19 cellular contexts compared by ENCODE assay signal in genomic region chr13:73932091-73932490, GRCh38.
DNase-seq lines count a peak whose midpoint lies in the region; ATAC-seq, FAIRE-seq and TF ChIP-seq lines count a peak whose summit lies in the region.
"Had no signal": no experiment of that assay in that cellular context is flagged by ENCODE, and none has a peak within 500 bp of the region (broad histone marks: within the 10 kb centered on the region; RNA-seq: fewer than 3 reads in every experiment).

No MANE protein-coding gene starts in this region.

- H3K4me1 Mint-ChIP-seq in activated T-helper 2 cell treated with anti-CD3 and anti-CD28 coated beads, Interferon-gamma antibody, Interleukin-2, Interleukin-4, amounts not matched to agents 10 μg/mL and 5 μg/mL and 100 μg/mL, durations not matched to agents 14 hours and 24 hours and 36 hours (ENCODE audit: low read depth): peaks cover 37% of the 10 kb centered on the region

- ATAC-seq in GM18498 (IDR thresholded peaks at IDR 0.05; ENCODE audit: unreplicated experiment) (peak; percentile 56), GM19324 (IDR thresholded peaks at IDR 0.05; ENCODE audit: low FRiP score, unreplicated experiment) (no peak), HG03442 (IDR thresholded peaks at IDR 0.05; ENCODE audit: unreplicated experiment) (no peak)
- ATAC-seq: left lobe of liver had no signal

- H3K36me3 ChIP-seq in keratinocyte (ENCODE audit: control insufficient read depth in 2 of 2, extremely low read depth in 1 of 2, insufficient read depth in 2 of 2, low read length in 2 of 2) (no peaks in the 10 kb centered on the region), mammary epithelial cell (ENCODE audit: insufficient read depth, low read length) (no peaks in the 10 kb centered on the region)
- H3K36me3 ChIP-seq: tibial nerve had no signal

- H2AFZ ChIP-seq in keratinocyte (ENCODE audit: control insufficient read depth, low read length) (no peak overlapping the region), mammary epithelial cell (ENCODE audit: low read depth, low read length) (no peak overlapping the region)

- intact Hi-C loops in activated T-helper 2 cell treated with anti-CD3 and anti-CD28 coated beads, Interferon-gamma antibody, Interleukin-2, Interleukin-4, amounts not matched to agents 10 μg/mL and 5 μg/mL and 100 μg/mL, durations not matched to agents 14 hours and 24 hours and 36 hours (cut with micrococcal nuclease): loop anchor here (1.0 kb wide), 2 partner anchors 8 to 11 kb away; no protein-coding TSS in a partner anchor
- intact Hi-C loops in mammary epithelial cell (cut with micrococcal nuclease): no loop called here

- H3K9ac ChIP-seq in keratinocyte (ENCODE audit: control insufficient read depth, extremely low read depth, insufficient read depth, low read length) (no peak overlapping the region), mammary epithelial cell (ENCODE audit: insufficient read depth, low read length) (no peak overlapping the region)

- no peaks in the 10 kb centered on the region for H3K9me1 ChIP-seq in keratinocyte (ENCODE audit: control insufficient read depth, extremely low read depth, insufficient read depth, low read length)

- 93% methylated on average over 2 of the region's 2 CpGs for WGBS in mammary epithelial cell (ENCODE audit: low coverage, missing lambda C conversion rate)

- no peaks in the 10 kb centered on the region for H3K27me3 ChIP-seq in keratinocyte (ENCODE audit: control insufficient read depth, extremely low read depth, insufficient read depth, low read length)
- no peaks in the 10 kb centered on the region for H3K27me3 ChIP-seq in mammary epithelial cell (ENCODE audit: insufficient read depth, low read length)
- H3K27me3 ChIP-seq: tibial nerve had no signal

- CTCF ChIA-PET in mammary epithelial cell (lab: Charles Lee; ENCODE audit: low non-redundant PET): no interaction called here

- H3K9me3 ChIP-seq in keratinocyte (ENCODE audit: control insufficient read depth, low read depth, low read length) (no peaks in the 10 kb centered on the region), mammary epithelial cell (replicated peaks; ENCODE audit: insufficient read depth, low read length) (no peaks in the 10 kb centered on the region)
- H3K9me3 ChIP-seq: tibial nerve had no signal

- peak; percentile 36 for FAIRE-seq in keratinocyte (lab: Jason Lieb, UNC)
- FAIRE-seq: RCC 7860, small intestine had no signal

- dilution Hi-C loops in keratinocyte (cut with MboI; ENCODE audit: extremely low pct_ligation_motif_present, low sequenced_read_pairs): no loop called here
- dilution Hi-C loops in mammary epithelial cell (cut with HindIII; ENCODE audit: low sequenced_read_pairs): no loop called here

- H3K4me1 ChIP-seq in keratinocyte (ENCODE audit: control insufficient read depth, extremely low read depth, insufficient read depth, low read length) (peaks cover 10% of the 10 kb centered on the region), mammary epithelial cell (ENCODE audit: insufficient read depth, low read length) (peaks cover 9% of the 10 kb centered on the region)
- H3K4me1 ChIP-seq: tibial nerve had no signal

- DNase-seq in ELR (ENCODE audit: low read depth) (peak; percentile 36), keratinocyte (ENCODE audit: low read depth, low spot score) (no peak), mammary epithelial cell (no peak)
- DNase-seq in activated T-helper 2 cell treated with anti-CD3 and anti-CD28 coated beads, Interferon-gamma antibody, Interleukin-2, Interleukin-4, amounts not matched to agents 10 μg/mL and 5 μg/mL and 100 μg/mL, durations not matched to agents 14 hours and 24 hours and 36 hours (ENCODE audit: low spot score): no peak
- DNase-seq: activated gamma-delta T cell treated with Interleukin-2 at 50 U/mL for 16 hours; AML-193; DMS53; HCEC 1CT; midbrain; NCI-H1105; NCI-H2029 treated with DMSO at 0.1 percent for 48 hours; small intestine; stimulated activated naive CD4-positive, alpha-beta T cell treated with Interleukin-2 at 50 U/mL for 16 hours had no signal

- peaks cover 10% of the 10 kb centered on the region for H3K36me3 Mint-ChIP-seq in activated T-helper 2 cell treated with anti-CD3 and anti-CD28 coated beads, Interferon-gamma antibody, Interleukin-2, Interleukin-4, amounts not matched to agents 10 μg/mL and 5 μg/mL and 100 μg/mL, durations not matched to agents 14 hours and 24 hours and 36 hours (ENCODE audit: low read depth)

- no peak overlapping the region for H3K4me2 ChIP-seq in keratinocyte (ENCODE audit: control insufficient read depth, extremely low read depth, insufficient read depth, low read depth, low read length)
- no peak overlapping the region for H3K4me2 ChIP-seq in mammary epithelial cell (ENCODE audit: insufficient read depth, low read depth, low read length)

- H3K4me3 Mint-ChIP-seq in activated T-helper 2 cell treated with anti-CD3 and anti-CD28 coated beads, Interferon-gamma antibody, Interleukin-2, Interleukin-4, amounts not matched to agents 10 μg/mL and 5 μg/mL and 100 μg/mL, durations not matched to agents 14 hours and 24 hours and 36 hours (ENCODE audit: low read depth): no peak overlapping the region

- H4K20me1 ChIP-seq in keratinocyte (ENCODE audit: control insufficient read depth, extremely low read depth, insufficient read depth, low read length) (no peaks in the 10 kb centered on the region), mammary epithelial cell (ENCODE audit: insufficient read depth, low read length) (no peaks in the 10 kb centered on the region)

- TF ChIP-seq CTCF in keratinocyte (optimal IDR thresholded peaks at IDR 0.05 in 1 of 3, IDR thresholded peaks at IDR 0.05 in 1 of 3, conservative IDR thresholded peaks at IDR 0.05 in 1 of 3; ENCODE audit: extremely low read depth in 1 of 3, insufficient read depth in 2 of 3, low read length in 3 of 3): no peak
- no peak for TF ChIP-seq CTCF in mammary epithelial cell (conservative IDR thresholded peaks at IDR 0.05 in 1 of 2, IDR thresholded peaks at IDR 0.05 in 1 of 2; ENCODE audit: extremely low read depth in 1 of 2, insufficient read depth in 1 of 2, low read depth in 1 of 2, low read length in 2 of 2)

- no peaks in the 10 kb centered on the region for H3K27me3 Mint-ChIP-seq in activated T-helper 2 cell treated with anti-CD3 and anti-CD28 coated beads, Interferon-gamma antibody, Interleukin-2, Interleukin-4, amounts not matched to agents 10 μg/mL and 5 μg/mL and 100 μg/mL, durations not matched to agents 14 hours and 24 hours and 36 hours (ENCODE audit: low read depth)

- no peaks in the 10 kb centered on the region for H3K79me2 ChIP-seq in keratinocyte (ENCODE audit: control insufficient read depth, insufficient read depth, low read length)
- H3K79me2 ChIP-seq in mammary epithelial cell (ENCODE audit: insufficient read depth, low read length): peaks cover 5% of the 10 kb centered on the region

- H3K9me3 Mint-ChIP-seq in activated T-helper 2 cell treated with anti-CD3 and anti-CD28 coated beads, Interferon-gamma antibody, Interleukin-2, Interleukin-4, amounts not matched to agents 10 μg/mL and 5 μg/mL and 100 μg/mL, durations not matched to agents 14 hours and 24 hours and 36 hours: no peaks in the 10 kb centered on the region

- H3K27ac Mint-ChIP-seq in activated T-helper 2 cell treated with anti-CD3 and anti-CD28 coated beads, Interferon-gamma antibody, Interleukin-2, Interleukin-4, amounts not matched to agents 10 μg/mL and 5 μg/mL and 100 μg/mL, durations not matched to agents 14 hours and 24 hours and 36 hours: peak overlapping the region; percentile 68

- in situ Hi-C loops in mammary epithelial cell (cut with MboI; ENCODE audit: low sequenced_read_pairs in 2 of 2): loop anchor here in 1 of 2 donors (25.0 kb wide), 1 partner anchor 355 kb away; no protein-coding TSS in a partner anchor

- H3K4me3 ChIP-seq in keratinocyte (ENCODE audit: control insufficient read depth in 2 of 3, extremely low read depth in 1 of 3, insufficient read depth in 2 of 3, low read depth in 1 of 3, low read length in 3 of 3) (no peak overlapping the region), mammary epithelial cell (replicated peaks in 1 of 3; ENCODE audit: insufficient read depth in 1 of 3, low read depth in 2 of 3, low read length in 3 of 3) (no peak overlapping the region)
- H3K4me3 ChIP-seq: tibial nerve had no signal

- BruUV-seq in mammary epithelial cell (replicated peaks; lab: Mats Ljungman, UMichigan): no TSS peak

- H3K27ac ChIP-seq in keratinocyte (ENCODE audit: control insufficient read depth, insufficient read depth, low read length) (no peak overlapping the region), mammary epithelial cell (ENCODE audit: insufficient read depth, low read depth, low read length) (no peak overlapping the region)
- H3K27ac ChIP-seq: tibial nerve had no signal
